Comparison of ENCODE assay signal across 1 cellular context in genomic region chr2:238688197-238689153, GRCh38.
TF ChIP-seq lines count a peak whose summit lies in the region.

No MANE protein-coding gene starts in this region.

TF ChIP-seq in GM23338, 12 proteins besides CTCF, POLR2A, EP300 and RAD21 (continued from another document):
- TF ChIP-seq NANOG (IDR thresholded peaks at IDR 0.05; ENCODE audit: borderline replicate concordance) = no peak
- TF ChIP-seq ZNF331 (CRISPR knock-in tag; IDR thresholded peaks at IDR 0.05; ENCODE audit: low read depth) = no peak
- no peak for TF ChIP-seq REST (IDR thresholded peaks at IDR 0.05; ENCODE audit: unreplicated experiment)
